20 cellular contexts compared by ENCODE assay signal in genomic region chr11:3190600-3190999, GRCh38. TPM values are rescaled to one million over a fixed set of nuclear protein-coding genes. Genes with fewer than 3 reads are reported as not detected.
DNase-seq lines count a peak whose midpoint lies in the region; ATAC-seq and TF ChIP-seq lines count a peak whose summit lies in the region.
"Had no signal": no experiment of that assay in that cellular context is flagged by ENCODE, and none has a peak within 500 bp of the region (broad histone marks: within the 10 kb centered on the region; RNA-seq: fewer than 3 reads in every experiment).

No MANE protein-coding gene starts in this region.

- DNase-seq in 8988T (peak; percentile 4), H7 (peak; percentile 41), endodermal cell (peak; percentile 45), osteoblast (ENCODE audit: insufficient read length, low spot score, missing footprints) (peak; percentile 13), NCI-H128 (lab: John Stamatoyannopoulos, UW; ENCODE audit: unreplicated experiment) (no peak)
- DNase-seq in activated CD4-positive, alpha-beta T cell treated with anti-CD3 and anti-CD28 coated beads for 36 hours = no peak
- DNase-seq: ACHN; AML-193; Caco-2; CD4-positive, alpha-beta T cell; DMS153; DMS79; GDM1 had no signal

- H3K27ac Mint-ChIP-seq in endodermal cell = no peak overlapping the region
- H3K27ac Mint-ChIP-seq in activated CD4-positive, alpha-beta T cell treated with anti-CD3 and anti-CD28 coated beads for 36 hours = no peak overlapping the region
- H3K27ac Mint-ChIP-seq: CD4-positive, alpha-beta T cell; GM23338; IgD-negative memory B cell had no signal

- H3K36me3 ChIP-seq in H7 (replicated peaks; ENCODE audit: control insufficient read depth, insufficient read depth, low read length) (no peaks in the 10 kb centered on the region), endodermal cell (ENCODE audit: control insufficient read depth, insufficient read depth, low read length) (no peaks in the 10 kb centered on the region), osteoblast (ENCODE audit: insufficient read depth, low read length) (no peaks in the 10 kb centered on the region)

- no peaks in the 10 kb centered on the region for H4K20me1 ChIP-seq in osteoblast (ENCODE audit: insufficient read depth, low read length)

- no peaks in the 10 kb centered on the region for H3K79me2 ChIP-seq in osteoblast (ENCODE audit: insufficient read depth, low read length)

- no peak overlapping the region for H3K4me3 Mint-ChIP-seq in endodermal cell
- no peak overlapping the region for H3K4me3 Mint-ChIP-seq in activated CD4-positive, alpha-beta T cell treated with anti-CD3 and anti-CD28 coated beads for 36 hours
- H3K4me3 Mint-ChIP-seq: CD4-positive, alpha-beta T cell; GM23338; IgD-negative memory B cell had no signal

- H3K36me3 Mint-ChIP-seq in endodermal cell (ENCODE audit: low read depth) = no peaks in the 10 kb centered on the region
- H3K36me3 Mint-ChIP-seq in activated CD4-positive, alpha-beta T cell treated with anti-CD3 and anti-CD28 coated beads for 36 hours (ENCODE audit: low read depth) = no peaks in the 10 kb centered on the region

- TF ChIP-seq CTCF in endodermal cell (conservative IDR thresholded peaks at IDR 0.05) (no peak), osteoblast (IDR thresholded peaks at IDR 0.05; ENCODE audit: extremely low read depth, low read depth, low read length) (no peak)

- no peaks in the 10 kb centered on the region for H3K9me3 ChIP-seq in endodermal cell (ENCODE audit: control insufficient read depth, low read length)
- no peaks in the 10 kb centered on the region for H3K9me3 ChIP-seq in osteoblast (ENCODE audit: low read depth, low read length)
- H3K9me3 ChIP-seq: Caco-2 had no signal

- peaks cover 4% of the 10 kb centered on the region for H3K9me3 Mint-ChIP-seq in endodermal cell
- no peaks in the 10 kb centered on the region for H3K9me3 Mint-ChIP-seq in activated CD4-positive, alpha-beta T cell treated with anti-CD3 and anti-CD28 coated beads for 36 hours (ENCODE audit: low read depth)
- H3K9me3 Mint-ChIP-seq: CD4-positive, alpha-beta T cell; IgD-negative memory B cell had no signal

- peaks cover 4% of the 10 kb centered on the region for H3K4me1 Mint-ChIP-seq in endodermal cell
- H3K4me1 Mint-ChIP-seq in activated CD4-positive, alpha-beta T cell treated with anti-CD3 and anti-CD28 coated beads for 36 hours = no peaks in the 10 kb centered on the region
- H3K4me1 Mint-ChIP-seq: IgD-negative memory B cell had no signal

- WGBS in endodermal cell (ENCODE audit: insufficient coverage in 1 of 2, insufficient read length in 1 of 2), 2 experiments = 88 to 94% methylated on average over 2 to 6 of the region's 6 CpGs

- no peak overlapping the region for H3K4me2 ChIP-seq in osteoblast (ENCODE audit: insufficient read depth, low read length)

- H3K27ac ChIP-seq in endodermal cell (ENCODE audit: low read depth, low read length) (no peak overlapping the region), osteoblast (ENCODE audit: low read depth, low read length) (no peak overlapping the region)
- H3K27ac ChIP-seq: C4-2B had no signal

- intact Hi-C loops in activated CD4-positive, alpha-beta T cell treated with anti-CD3 and anti-CD28 coated beads for 36 hours (cut with DNase I, micrococcal nuclease) = no loop called here

- no peak for ATAC-seq in HG02884 (IDR thresholded peaks at IDR 0.05; ENCODE audit: unreplicated experiment)
- ATAC-seq in activated CD4-positive, alpha-beta T cell treated with anti-CD3 and anti-CD28 coated beads for 36 hours = no peak
- ATAC-seq: GM23338, HepG2 had no signal

- POLR2A ChIA-PET in activated CD4-positive, alpha-beta T cell treated with anti-CD3 and anti-CD28 coated beads for 36 hours (lab: Charles Lee) = no interaction called here

- no peak overlapping the region for H2AFZ ChIP-seq in osteoblast (ENCODE audit: low read length)
- H2AFZ ChIP-seq: GM23338 had no signal

- H3K4me1 ChIP-seq in endodermal cell (ENCODE audit: control insufficient read depth, insufficient read depth, low read length) (no peaks in the 10 kb centered on the region), osteoblast (ENCODE audit: insufficient read depth, low read length) (no peaks in the 10 kb centered on the region)
- H3K4me1 ChIP-seq: Caco-2 had no signal

- CTCF ChIA-PET in activated CD4-positive, alpha-beta T cell treated with anti-CD3 and anti-CD28 coated beads for 36 hours (lab: Charles Lee) = interaction anchor here (0.5 kb wide), 1 partner anchor 939 kb away, joined by 3 read pairs; no protein-coding TSS in a partner anchor

- H3K4me3 ChIP-seq in H7 (ENCODE audit: insufficient read depth, low read depth, low read length) (no peak overlapping the region), endodermal cell (ENCODE audit: low read length) (no peak overlapping the region), osteoblast (ENCODE audit: insufficient read depth, low read length) (no peak overlapping the region)
- H3K4me3 ChIP-seq: GM23338 had no signal

- H3K27me3 ChIP-seq in H7 (ENCODE audit: control insufficient read depth, insufficient read depth, low read length) (no peaks in the 10 kb centered on the region), endodermal cell (ENCODE audit: control insufficient read depth, insufficient read depth, low read length, poor library complexity, severe bottlenecking) (peaks cover 4% of the 10 kb centered on the region), osteoblast (ENCODE audit: insufficient read depth, low read length) (peaks cover 6% of the 10 kb centered on the region)

- H3K9ac ChIP-seq in endodermal cell (ENCODE audit: extremely low read depth, low read length, poor library complexity, severe bottlenecking) = no peak overlapping the region

- peaks cover 60% of the 10 kb centered on the region for H3K27me3 Mint-ChIP-seq in endodermal cell (ENCODE audit: insufficient read depth)
- no peaks in the 10 kb centered on the region for H3K27me3 Mint-ChIP-seq in activated CD4-positive, alpha-beta T cell treated with anti-CD3 and anti-CD28 coated beads for 36 hours
- H3K27me3 Mint-ChIP-seq: IgD-negative memory B cell had no signal

RNA-seq across cellular contexts. Expression of gene OSBPL5, which starts 25.5 kb away (rescaled TPM):
- 21.1 and 23.7 TPM in 2 replicates for total RNA-seq in H7 (2014; rRNA removed; shearing (Covaris generic))
- total RNA-seq in endodermal cell (1 to 10 TPM; 1.2 to 4.8 TPM), osteoblast (46.0 and 49.9 TPM in 2 replicates)
- polyA plus RNA-seq in endodermal cell (2013, experiment 1 of 2) = 15.4 TPM
- 16.4 TPM for polyA plus RNA-seq in endodermal cell (2013, experiment 2 of 2)
- total RNA-seq in activated CD4-positive, alpha-beta T cell treated with anti-CD3 and anti-CD28 coated beads for 36 hours = 1 to 10 TPM; 5.8 to 7.1 TPM
- total RNA-seq: HepG2 had no signal
- polyA plus RNA-seq: HepG2 had no signal

RNA-seq across cellular contexts. Expression of gene MRGPRG, which starts 28.0 kb away (rescaled TPM):
- total RNA-seq in H7 (2014; rRNA removed; shearing (Covaris generic)) = not detected in 2 replicates
- total RNA-seq in endodermal cell (not detected), osteoblast (not detected in 2 replicates)
- not detected for polyA plus RNA-seq in endodermal cell (2013, experiment 1 of 2)
- polyA plus RNA-seq in endodermal cell (2013, experiment 2 of 2) = not detected
- not detected for total RNA-seq in activated CD4-positive, alpha-beta T cell treated with anti-CD3 and anti-CD28 coated beads for 36 hours
- total RNA-seq: Caco-2; CD4-positive, alpha-beta T cell; Daoy; GM23338; HepG2 had no signal
- polyA plus RNA-seq: BJ, GM23338, HepG2, IgD-negative memory B cell had no signal

RNA-seq across cellular contexts. Expression of gene MRGPRE, which starts 41.6 kb away (rescaled TPM):
- not detected in 2 replicates for total RNA-seq in H7 (2014; rRNA removed; shearing (Covaris generic))
- total RNA-seq in endodermal cell (not detected), osteoblast (under 0.01 TPM in 1 of 2 replicates, not detected in the other)
- not detected for polyA plus RNA-seq in endodermal cell (2013, experiment 1 of 2)
- not detected for polyA plus RNA-seq in endodermal cell (2013, experiment 2 of 2)
- not detected for total RNA-seq in activated CD4-positive, alpha-beta T cell treated with anti-CD3 and anti-CD28 coated beads for 36 hours
- total RNA-seq: Caco-2; CD4-positive, alpha-beta T cell; Daoy; GM23338; HepG2 had no signal
- polyA plus RNA-seq: BJ, GM23338, HepG2, IgD-negative memory B cell had no signal

Comparison
In these comparisons a context has a peak if more than half of its experiments do, and no peak if none do; other contexts are left out.
1. DNase-seq: peak in 8988T (single experiment), H7 (single experiment), endodermal cell (single experiment) and osteoblast (single experiment); none in NCI-H128 (single experiment) and activated CD4-positive, alpha-beta T cell treated with anti-CD3 and anti-CD28 coated beads for 36 hours (single experiment).